In genomic region chr12:27015730-27016076, GRCh38 we compare ENCODE assay signal across 8 cellular contexts. TPM values are rescaled to one million over a fixed set of nuclear protein-coding genes. Genes with fewer than 3 reads are reported as not detected.
DNase-seq lines count a peak whose midpoint lies in the region; ATAC-seq and TF ChIP-seq lines count a peak whose summit lies in the region.

No MANE protein-coding gene starts in this region.

- H2AFZ ChIP-seq in OCI-LY3 (ENCODE audit: low read depth, low read length) (no peak overlapping the region), osteoblast (ENCODE audit: low read length) (peak overlapping the region; percentile 96)

- H3K4me3 ChIP-seq in BJ (ENCODE audit: low read depth, low read length) (no peak overlapping the region), OCI-LY3 (ENCODE audit: low read length) (peak overlapping the region; percentile 11; the same call in 1 of the 2 replicates), colonic mucosa (no peak overlapping the region), osteoblast (ENCODE audit: insufficient read depth, low read length) (no peak overlapping the region)

- peaks cover 4% of the 10 kb centered on the region; the same call in 1 of the 2 replicates for H3K79me2 ChIP-seq in OCI-LY3 (ENCODE audit: low read length)
- peaks cover 25% of the 10 kb centered on the region for H3K79me2 ChIP-seq in osteoblast (ENCODE audit: insufficient read depth, low read length)

- CTCF ChIA-PET in BJ (lab: Yijun Ruan, JAX), result interaction anchor here (0.6 to 4.9 kb wide), 20 partner anchors 9 to 637 kb away, joined by 3 to 67 read pairs (median 4); partner anchors contain the start of genes FGFR1OP2 and STK38L

- DNase-seq in BJ (ENCODE audit: low read depth), result no peak
- DNase-seq in GM20000 (ENCODE audit: low spot score), result peak; percentile 47
- DNase-seq in colonic mucosa, result no peak
- no peak for DNase-seq in osteoblast (ENCODE audit: insufficient read length, low spot score, missing footprints)
- no peak for DNase-seq in posterior cingulate gyrus

- H3K4me1 ChIP-seq in OCI-LY3 (ENCODE audit: low read length) (peaks cover 24% of the 10 kb centered on the region), colonic mucosa (peaks cover 8% of the 10 kb centered on the region), osteoblast (ENCODE audit: insufficient read depth, low read length) (peaks cover 23% of the 10 kb centered on the region)

- H3K36me3 ChIP-seq in BJ (ENCODE audit: control insufficient read depth, insufficient read depth, low read length), result no peaks in the 10 kb centered on the region
- H3K36me3 ChIP-seq in OCI-LY3 (replicated peaks; ENCODE audit: low read depth, low read length), result no peaks in the 10 kb centered on the region
- no peaks in the 10 kb centered on the region for H3K36me3 ChIP-seq in colonic mucosa
- no peaks in the 10 kb centered on the region for H3K36me3 ChIP-seq in osteoblast (ENCODE audit: insufficient read depth, low read length)

- no peak for ATAC-seq in GM19351 (IDR thresholded peaks at IDR 0.05; ENCODE audit: unreplicated experiment)
- no peak for ATAC-seq in HG02763 (IDR thresholded peaks at IDR 0.05; ENCODE audit: unreplicated experiment)

- H3K9ac ChIP-seq in OCI-LY3 (ENCODE audit: low read length) (no peak overlapping the region), colonic mucosa (ENCODE audit: low read depth in 2 of 2, low read length in 2 of 2) (peak overlapping the region in 1 of 2 donors; percentile 95)

- H3K9me3 ChIP-seq in OCI-LY3 (ENCODE audit: insufficient read depth, low read length) (no peaks in the 10 kb centered on the region), colonic mucosa (no peaks in the 10 kb centered on the region), osteoblast (ENCODE audit: low read depth, low read length) (no peaks in the 10 kb centered on the region)

- intact Hi-C loops in colonic mucosa (cut with DNase I), result loop anchor here (10.0 kb wide), 1 partner anchor 161 kb away; no protein-coding TSS in a partner anchor
- intact Hi-C loops in posterior cingulate gyrus (cut with DNase I), result loop anchor here (2.0 kb wide), 1 partner anchor 77 kb away; the partner anchor contains the start of gene FGFR1OP2

- TF ChIP-seq CTCF in BJ (IDR thresholded peaks at IDR 0.05; ENCODE audit: insufficient read depth, low read depth, low read length) (peak; percentile 41), GM20000 (IDR thresholded peaks at IDR 0.05; ENCODE audit: extremely low read depth, missing control alignments) (peak; percentile 17), OCI-LY3 (IDR thresholded peaks at IDR 0.05; ENCODE audit: low read depth, low read length) (peak; percentile 56), colonic mucosa (IDR thresholded peaks at IDR 0.05) (peak; percentile 35), osteoblast (IDR thresholded peaks at IDR 0.05; ENCODE audit: extremely low read depth, low read depth, low read length) (peak; percentile 60)

- POLR2A ChIA-PET in BJ (lab: Charles Lee), result interaction anchor here (0.6 kb wide), 1 partner anchor 119 kb away, joined by 3 read pairs; no protein-coding TSS in a partner anchor

- H3K27ac ChIP-seq in OCI-LY3 (ENCODE audit: low read length) (no peak overlapping the region), colonic mucosa (peak overlapping the region; percentile 90), osteoblast (ENCODE audit: low read depth, low read length) (peak overlapping the region; percentile 98)

- peak overlapping the region; percentile 86 for H3K4me2 ChIP-seq in OCI-LY3 (ENCODE audit: low read length)
- H3K4me2 ChIP-seq in osteoblast (ENCODE audit: insufficient read depth, low read length), result peak overlapping the region; percentile 97

- H3K27me3 ChIP-seq in BJ (ENCODE audit: control insufficient read depth, insufficient read depth, low read length), result no peaks in the 10 kb centered on the region
- peaks cover 4% of the 10 kb centered on the region; the same call in 1 of the 2 replicates for H3K27me3 ChIP-seq in OCI-LY3 (ENCODE audit: low read depth, low read length)
- no peaks in the 10 kb centered on the region for H3K27me3 ChIP-seq in colonic mucosa
- H3K27me3 ChIP-seq in osteoblast (ENCODE audit: insufficient read depth, low read length), result no peaks in the 10 kb centered on the region

- H4K20me1 ChIP-seq in OCI-LY3 (ENCODE audit: insufficient read depth, low read length) (no peaks in the 10 kb centered on the region), osteoblast (ENCODE audit: insufficient read depth, low read length) (no peaks in the 10 kb centered on the region)

RNA-seq across cellular contexts. Expression of gene TM7SF3, which starts 1.5 kb away (rescaled TPM):
- 75.2 and 111 TPM in 2 replicates for polyA plus RNA-seq in BJ (2011; rRNA removed)
- polyA minus RNA-seq in BJ (2011; rRNA and poly(A)+ RNA removed), result 49.5 and 54.7 TPM in 2 replicates
- 10 to 100 TPM; 50.0 to 59.1 TPM for total RNA-seq in colonic mucosa
- 68.0 and 87.2 TPM in 2 replicates for total RNA-seq in osteoblast

RNA-seq across cellular contexts. Expression of gene MED21, which starts 6.7 kb away (rescaled TPM):
- polyA plus RNA-seq in BJ (2011; rRNA removed), result 34.6 and 61.5 TPM in 2 replicates
- polyA minus RNA-seq in BJ (2011; rRNA and poly(A)+ RNA removed), result 44.2 and 75.5 TPM in 2 replicates
- total RNA-seq in colonic mucosa (10 to 100 TPM; 44.5 to 45.1 TPM), osteoblast (63.0 and 77.2 TPM in 2 replicates)
